ENCODE assay signal across 10 cellular contexts in the genomic region with DNA sequence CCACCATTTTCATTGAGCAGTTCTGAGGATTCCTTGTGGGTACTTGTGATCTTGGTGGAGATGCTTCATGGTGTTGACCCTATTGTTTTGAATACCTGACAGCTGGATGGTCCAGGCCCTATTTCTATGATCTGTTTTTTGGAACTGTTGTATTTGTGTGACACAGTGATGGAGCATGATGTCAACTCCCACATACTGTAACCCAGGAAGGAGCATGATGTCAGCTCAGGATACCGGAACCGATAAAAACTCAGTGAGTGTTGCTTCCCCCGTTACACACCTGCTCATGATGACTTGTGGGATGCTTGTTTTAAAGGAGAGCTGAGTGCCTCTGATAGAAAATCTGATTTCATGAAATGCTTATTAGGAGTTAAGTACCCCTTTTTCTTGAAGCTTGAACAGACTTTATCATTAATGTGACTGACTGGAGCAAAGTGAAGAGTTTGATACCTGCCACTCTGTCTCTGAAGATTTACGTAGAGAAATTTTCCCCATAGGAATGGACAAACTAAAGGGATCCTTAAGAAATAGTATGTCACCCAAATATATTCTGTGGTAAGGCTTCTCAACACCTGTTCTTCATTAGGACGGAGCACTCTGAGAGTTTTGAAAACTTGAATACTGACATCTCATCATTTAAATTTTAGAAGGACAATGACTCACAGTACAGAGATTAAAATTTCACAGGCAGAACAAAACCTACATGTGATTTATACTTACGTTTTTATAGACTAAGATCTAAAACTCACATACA. TPM values are rescaled to one million over a fixed set of nuclear protein-coding genes. Genes with fewer than 3 reads are reported as not detected.
DNase-seq lines count a peak whose midpoint lies in the region; ATAC-seq, FAIRE-seq and TF ChIP-seq lines count a peak whose summit lies in the region.
"Had no signal": no experiment of that assay in that cellular context is flagged by ENCODE, and none has a peak within 500 bp of the region (broad histone marks: within the 10 kb centered on the region; RNA-seq: fewer than 3 reads in every experiment).

No MANE protein-coding gene starts in this region.

- H3K27ac Mint-ChIP-seq in natural killer cell treated with Interleukin-12 subunit alpha and Interleukin-12 subunit beta and Interleukin-15 and Interleukin-18, amount 100 ng/mL, for 72 hours, result peak overlapping the region; percentile 96

- H3K4me3 Mint-ChIP-seq in natural killer cell treated with Interleukin-12 subunit alpha and Interleukin-12 subunit beta and Interleukin-15 and Interleukin-18, amount 100 ng/mL, for 72 hours, result peak overlapping the region; percentile 86

- H3K9me3 ChIP-seq in A549, result peaks cover 6% of the 10 kb centered on the region; the same call in 2 of the 3 replicates

- H3K27ac ChIP-seq in A549 (peak overlapping the region; percentile 99 to 100), coronary artery (peak overlapping the region; percentile 92 to 94)

- no peaks in the 10 kb centered on the region for H3K27me3 Mint-ChIP-seq in natural killer cell treated with Interleukin-12 subunit alpha and Interleukin-12 subunit beta and Interleukin-15 and Interleukin-18, amount 100 ng/mL, for 72 hours

- no peak for TF ChIP-seq EP300 in A549 (IDR thresholded peaks at IDR 0.05)

- H3K4me1 ChIP-seq in A549, result peaks cover 86% of the 10 kb centered on the region

- H3K4me3 ChIP-seq in A549, result 0 out of 3 replicates have a peak overlapping the region, but pooled peaks have one; percentile 6
- H3K4me3 ChIP-seq in coronary artery, result peak overlapping the region; percentile 55

- POLR2A ChIA-PET in A549 (lab: Yijun Ruan, JAX), result interaction anchor here (1.1 to 1.7 kb wide), 3 partner anchors 8 to 47 kb away, joined by 3 to 7 read pairs (median 6); a partner anchor contains a TSS

- ATAC-seq in A549 (no peak), GM21529 (IDR thresholded peaks at IDR 0.05; ENCODE audit: unreplicated experiment) (no peak), left colon (no peak)
- peak in 1 of 2 donors; percentile 51 for ATAC-seq in natural killer cell treated with Interleukin-12 subunit alpha and Interleukin-12 subunit beta and Interleukin-15 and Interleukin-18, amount 100 ng/mL, for 72 hours

- H3K4me1 Mint-ChIP-seq in natural killer cell treated with Interleukin-12 subunit alpha and Interleukin-12 subunit beta and Interleukin-15 and Interleukin-18, amount 100 ng/mL, for 72 hours (ENCODE audit: low read depth in 2 of 2), result peaks cover 56 to 57% of the 10 kb centered on the region in 2 donors

- CTCF ChIA-PET in A549 (lab: Yijun Ruan, JAX), result interaction anchor here (1.0 to 3.2 kb wide), 6 partner anchors 9 to 102 kb away, joined by 3 to 15 read pairs (median 6); no protein-coding TSS in a partner anchor

- TF ChIP-seq RAD21 in A549 (conservative IDR thresholded peaks at IDR 0.05 in 1 of 2, IDR thresholded peaks at IDR 0.05 in 1 of 2), result no peak

- intact Hi-C loops in left colon (cut with DNase I, micrococcal nuclease), result no loop called here

- DNase-seq in A549 (ENCODE audit: low read depth in 1 of 2, low spot score in 1 of 2) (peak in 1 of 2 experiments; percentile 45), SHP77 treated with DMSO at 0.1 percent for 48 hours (lab: John Stamatoyannopoulos, UW) (peak; percentile 41), coronary artery (ENCODE audit: low spot score) (no peak), NCI-H774 (lab: John Stamatoyannopoulos, UW) (no peak), DMS114 treated with DMSO at 0.1 percent for 48 hours (lab: John Stamatoyannopoulos, UW; ENCODE audit: unreplicated experiment) (no peak), left colon (no peak)
- no peak for DNase-seq in natural killer cell treated with Interleukin-12 subunit alpha and Interleukin-12 subunit beta and Interleukin-15 and Interleukin-18, amount 100 ng/mL, for 72 hours (ENCODE audit: low spot score)
- DNase-seq: Calu3 had no signal

- peaks cover 8% of the 10 kb centered on the region for H3K36me3 Mint-ChIP-seq in natural killer cell treated with Interleukin-12 subunit alpha and Interleukin-12 subunit beta and Interleukin-15 and Interleukin-18, amount 100 ng/mL, for 72 hours

- FAIRE-seq in A549 (lab: Jason Lieb, UNC), result no peak
- FAIRE-seq: islet of Langerhans had no signal

- WGBS in A549 (ENCODE audit: missing lambda C conversion rate), result 67% methylated on average over 6 of the region's 6 CpGs

- TF ChIP-seq CTCF in A549 (IDR thresholded peaks at IDR 0.05) (no peak), coronary artery (IDR thresholded peaks at IDR 0.05) (no peak)

- no peaks in the 10 kb centered on the region for H3K9me3 Mint-ChIP-seq in natural killer cell treated with Interleukin-12 subunit alpha and Interleukin-12 subunit beta and Interleukin-15 and Interleukin-18, amount 100 ng/mL, for 72 hours

- peak overlapping the region; percentile 86 for H3K4me2 ChIP-seq in A549

- TF ChIP-seq POLR2A in A549 (IDR thresholded peaks at IDR 0.05; ENCODE audit: low read length), result no peak

TF ChIP-seq in A549, 52 proteins besides CTCF, POLR2A, EP300 and RAD21:
- TF ChIP-seq HOXB5 (CRISPR knock-in tag; IDR thresholded peaks at IDR 0.05), result no peak; the same call in 1 of the 2 replicates
- TF ChIP-seq RARB (CRISPR knock-in tag; IDR thresholded peaks at IDR 0.05), result no peak; the same call in none of the 2 replicates
- TF ChIP-seq SREBF2 (IDR thresholded peaks at IDR 0.05), result no peak
- TF ChIP-seq, protein P1, sequence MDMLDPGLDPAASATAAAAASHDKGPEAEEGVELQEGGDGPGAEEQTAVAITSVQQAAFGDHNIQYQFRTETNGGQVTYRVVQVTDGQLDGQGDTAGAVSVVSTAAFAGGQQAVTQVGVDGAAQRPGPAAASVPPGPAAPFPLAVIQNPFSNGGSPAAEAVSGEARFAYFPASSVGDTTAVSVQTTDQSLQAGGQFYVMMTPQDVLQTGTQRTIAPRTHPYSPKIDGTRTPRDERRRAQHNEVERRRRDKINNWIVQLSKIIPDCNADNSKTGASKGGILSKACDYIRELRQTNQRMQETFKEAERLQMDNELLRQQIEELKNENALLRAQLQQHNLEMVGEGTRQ (IDR thresholded peaks at IDR 0.05), result no peak
- no peak for TF ChIP-seq FOSL2 (IDR thresholded peaks at IDR 0.05)
- TF ChIP-seq FOSL2 (CRISPR knock-in tag; IDR thresholded peaks at IDR 0.05), result peak; percentile 34; the same call in 1 of the 2 replicates

RNA-seq across cellular contexts. Expression of a gene that starts 45.3 kb away (rescaled TPM):
- polyA plus RNA-seq in A549 (2011; rRNA removed) (110 and 141 TPM in 2 replicates), A549 (2017; fragmentation: RNase III; extraction: RNeasy Plus Mini Kit Qiagen cat#74134 plus additional on column Dnase treatment) (70.5 to 80.7 TPM (median 72.0 TPM) in 3 replicates)
- 17.2 and 20.9 TPM in 2 replicates for polyA plus RNA-seq in A549 (2012; cell fraction: cytosol; rRNA removed)
- polyA plus RNA-seq in A549 (2012; cell fraction: nucleus; rRNA removed), result 16.5 and 23.0 TPM in 2 replicates
- 205 and 220 TPM in 2 replicates for polyA minus RNA-seq in A549 (2011; rRNA and poly(A)+ RNA removed)
- 10 to 100 TPM; 24.5 to 29.5 TPM for total RNA-seq in natural killer cell treated with Interleukin-12 subunit alpha and Interleukin-12 subunit beta and Interleukin-15 and Interleukin-18, amount 100 ng/mL, for 72 hours
- total RNA-seq in left colon, result 100 to 1,000 TPM; 120 to 143 TPM
